8 cellular contexts compared by ENCODE assay signal in genomic region chr5:142769793-142770649, GRCh38. TPM values are rescaled to one million over a fixed set of nuclear protein-coding genes. Genes with fewer than 3 reads are reported as not detected.
DNase-seq lines count a peak whose midpoint lies in the region; ATAC-seq, FAIRE-seq and TF ChIP-seq lines count a peak whose summit lies in the region.

A gene with protein sequence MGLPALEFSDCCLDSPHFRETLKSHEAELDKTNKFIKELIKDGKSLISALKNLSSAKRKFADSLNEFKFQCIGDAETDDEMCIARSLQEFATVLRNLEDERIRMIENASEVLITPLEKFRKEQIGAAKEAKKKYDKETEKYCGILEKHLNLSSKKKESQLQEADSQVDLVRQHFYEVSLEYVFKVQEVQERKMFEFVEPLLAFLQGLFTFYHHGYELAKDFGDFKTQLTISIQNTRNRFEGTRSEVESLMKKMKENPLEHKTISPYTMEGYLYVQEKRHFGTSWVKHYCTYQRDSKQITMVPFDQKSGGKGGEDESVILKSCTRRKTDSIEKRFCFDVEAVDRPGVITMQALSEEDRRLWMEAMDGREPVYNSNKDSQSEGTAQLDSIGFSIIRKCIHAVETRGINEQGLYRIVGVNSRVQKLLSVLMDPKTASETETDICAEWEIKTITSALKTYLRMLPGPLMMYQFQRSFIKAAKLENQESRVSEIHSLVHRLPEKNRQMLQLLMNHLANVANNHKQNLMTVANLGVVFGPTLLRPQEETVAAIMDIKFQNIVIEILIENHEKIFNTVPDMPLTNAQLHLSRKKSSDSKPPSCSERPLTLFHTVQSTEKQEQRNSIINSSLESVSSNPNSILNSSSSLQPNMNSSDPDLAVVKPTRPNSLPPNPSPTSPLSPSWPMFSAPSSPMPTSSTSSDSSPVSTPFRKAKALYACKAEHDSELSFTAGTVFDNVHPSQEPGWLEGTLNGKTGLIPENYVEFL (plus strand): TSS chr5:142770377. CDS start chr5:142770762, 385 bp downstream.

- no peaks in the 10 kb centered on the region for H4K20me1 ChIP-seq in HepG2 (ENCODE audit: insufficient read depth, low read length)

- peak within 1 kb of the TSS; percentile 75 for H3K4me3 ChIP-seq in CD4-positive, CD25-positive, alpha-beta regulatory T cell (ENCODE audit: low read depth, low read length)
- peak within 1 kb of the TSS; percentile 87 to 94 (median 94) for H3K4me3 ChIP-seq in HepG2 (replicated peaks in 1 of 3; ENCODE audit: insufficient read depth in 1 of 3, low read depth in 2 of 3, low read length in 3 of 3)

- peak within 1 kb of the TSS; percentile 91 for H3K4me2 ChIP-seq in HepG2 (ENCODE audit: low read depth, low read length)

- TF ChIP-seq EP300 in HepG2 (IDR thresholded peaks at IDR 0.05; ENCODE audit: low read depth in 2 of 2, low read length in 2 of 2) (no peak), HepG2 (CRISPR knock-in tag; IDR thresholded peaks at IDR 0.05; ENCODE audit: borderline replicate concordance) (no peak)

- BruUV-seq in HepG2 (replicated peaks; lab: Mats Ljungman, UMichigan): no TSS peak

- no peaks in the 10 kb centered on the region for H3K27me3 ChIP-seq in CD4-positive, CD25-positive, alpha-beta regulatory T cell (ENCODE audit: control insufficient read depth, insufficient read depth, low read length)
- peaks cover 0 to 10% of the 10 kb centered on the region in 2 experiments; a peak in 3 of 5 replicates for H3K27me3 ChIP-seq in HepG2 (ENCODE audit: control insufficient read depth in 1 of 2, insufficient read depth in 2 of 2, low read length in 2 of 2)

- no peaks in the 10 kb centered on the region for H3K9me3 Mint-ChIP-seq in CD4-positive, CD25-positive, alpha-beta regulatory T cell

- H3K9ac ChIP-seq in HepG2 (ENCODE audit: insufficient read depth, low read depth, low read length): peak within 1 kb of the TSS; percentile 74

- H3K4me3 Mint-ChIP-seq in CD4-positive, CD25-positive, alpha-beta regulatory T cell: peak within 1 kb of the TSS; percentile 94 to 100 (median 97)

- H3K36me3 ChIP-seq in CD4-positive, CD25-positive, alpha-beta regulatory T cell (ENCODE audit: control insufficient read depth, insufficient read depth, low read length): no peaks in the 10 kb centered on the region
- no peaks in the 10 kb centered on the region for H3K36me3 ChIP-seq in HepG2 (replicated peaks in 1 of 2; ENCODE audit: control insufficient read depth in 1 of 2, insufficient read depth in 2 of 2, low read length in 2 of 2)

- ATAC-seq in CD4-positive, CD25-positive, alpha-beta regulatory T cell (ENCODE audit: low read depth in 2 of 2): peak; percentile 95 to 97
- ATAC-seq in GM19372 (IDR thresholded peaks at IDR 0.05; ENCODE audit: low read depth, unreplicated experiment) (peak; percentile 97), HG03558 (IDR thresholded peaks at IDR 0.05; ENCODE audit: extremely low read depth, unreplicated experiment) (peak; percentile 93), HepG2 (peak; percentile 96)

- H3K36me3 Mint-ChIP-seq in CD4-positive, CD25-positive, alpha-beta regulatory T cell: no peaks in the 10 kb centered on the region

- H3K27ac Mint-ChIP-seq in CD4-positive, CD25-positive, alpha-beta regulatory T cell: peak within 1 kb of the TSS; percentile 89 to 96 (median 94)

- peaks cover 0 to 35% (median 13%) of the 10 kb centered on the region in 4 donors for H3K4me1 Mint-ChIP-seq in CD4-positive, CD25-positive, alpha-beta regulatory T cell

- peak; percentile 72 for TF ChIP-seq CTCF in HepG2 (CRISPR knock-in tag; IDR thresholded peaks at IDR 0.05)

- peak; percentile 47 for FAIRE-seq in HepG2 (lab: Jason Lieb, UNC)

- TF ChIP-seq RAD21 in HepG2 (CRISPR knock-in tag; IDR thresholded peaks at IDR 0.05): peak; percentile 79

- intact Hi-C loops in HepG2 (cut with micrococcal nuclease; ENCODE audit: unreplicated experiment): loop anchor here (1.0 to 2.0 kb wide), 5 partner anchors 53 to 110 kb away; no protein-coding TSS in a partner anchor

- H3K79me2 ChIP-seq in HepG2 (ENCODE audit: insufficient read depth, low read length): peaks cover 35% of the 10 kb centered on the region

- peak within 1 kb of the TSS; percentile 71 for H2AFZ ChIP-seq in HepG2 (ENCODE audit: low read length)

- POLR2A ChIA-PET in HepG2 (lab: Yijun Ruan, JAX): interaction anchor here (0.6 to 2.6 kb wide), 7 partner anchors 10 to 105 kb away, joined by 3 to 13 read pairs (median 9); no protein-coding TSS in a partner anchor

- H3K27ac ChIP-seq in CD4-positive, CD25-positive, alpha-beta regulatory T cell (ENCODE audit: insufficient read depth, low read length, poor library complexity, severe bottlenecking): peak within 1 kb of the TSS; percentile 69
- peak within 1 kb of the TSS; percentile 62 for H3K27ac ChIP-seq in HepG2 (ENCODE audit: extremely low read length, insufficient read depth, low read length)

- peaks cover 11% of the 10 kb centered on the region for H3K27me3 Mint-ChIP-seq in CD4-positive, CD25-positive, alpha-beta regulatory T cell

- in situ Hi-C loops in HepG2 (cut with HindIII; ENCODE audit: extremely low pct_ligation_motif_present, low pct_unique_long_range_greater_than_20kb): loop anchor here (5.0 kb wide), 1 partner anchor 102 kb away; no protein-coding TSS in a partner anchor

- DNase-seq in CD4-positive, CD25-positive, alpha-beta regulatory T cell: peak; percentile 90 to 97 (median 91)
- DNase-seq in NCI-H748 (lab: John Stamatoyannopoulos, UW; ENCODE audit: unreplicated experiment) (peak; percentile 97), dermis blood vessel endothelial cell (peak; percentile 98), HepG2 (ENCODE audit: low spot score) (peak; percentile 93)
- DNase-seq in activated CD4-positive, alpha-beta T cell treated with anti-CD3 and anti-CD28 coated beads, Interleukin-2, amount 50 U/mL, for 4 hours: peak; percentile 88 to 90
- DNase-seq in stimulated activated CD4-positive, alpha-beta T cell treated with anti-CD3 and anti-CD28 coated beads, Interleukin-4, amount 100 ng/mL, for 1 hour: peak; percentile 91

- WGBS in HepG2 (ENCODE audit: low lambda C conversion rate): under 1% methylated on average over 21 of the region's 87 CpGs

- TF ChIP-seq POLR2A in HepG2 (IDR thresholded peaks at IDR 0.05; ENCODE audit: insufficient read depth in 1 of 2, low read depth in 2 of 2, low read length in 2 of 2): peak; percentile 81 to 92

- CTCF ChIA-PET in HepG2 (lab: Yijun Ruan, JAX; ENCODE audit: low intra/inter-chr PET ratio, low total read pairs): interaction anchor here (1.5 to 2.6 kb wide), 3 partner anchors 97 to 111 kb away, joined by 4 to 19 read pairs (median 5); no protein-coding TSS in a partner anchor

- H3K9me3 ChIP-seq in CD4-positive, CD25-positive, alpha-beta regulatory T cell (ENCODE audit: control insufficient read depth in 2 of 2, low read length in 2 of 2): no peaks in the 10 kb centered on the region
- no peaks in the 10 kb centered on the region for H3K9me3 ChIP-seq in HepG2 (ENCODE audit: low read length)

- H3K4me1 ChIP-seq in CD4-positive, CD25-positive, alpha-beta regulatory T cell (ENCODE audit: control insufficient read depth, insufficient read depth, low read length, poor library complexity, severe bottlenecking): peaks cover 28% of the 10 kb centered on the region
- H3K4me1 ChIP-seq in HepG2 (ENCODE audit: insufficient read depth, low read length): peaks cover 44% of the 10 kb centered on the region

TF ChIP-seq in HepG2, 621 proteins besides CTCF, POLR2A, EP300 and RAD21 (continues in another document):
- TF ChIP-seq ATF2 (CRISPR knock-in tag; IDR thresholded peaks at IDR 0.05): peak; percentile 98

RNA-seq across cellular contexts. Expression of the gene that starts here (rescaled TPM):
- total RNA-seq in CD4-positive, CD25-positive, alpha-beta regulatory T cell: 40.5 TPM
- polyA plus RNA-seq in CD4-positive, CD25-positive, alpha-beta regulatory T cell: 1 to 10 TPM; 2.8 to 6.1 (median 4.7) TPM
- total RNA-seq in dermis blood vessel endothelial cell: 49.9 and 51.7 TPM in 2 replicates
- total RNA-seq in HepG2 (2016; rRNA removed; fragmentation: Illumina TruSeq; extraction: Trizol): 11.9 and 18.2 TPM in 2 replicates
- 19.7 and 23.1 TPM in 2 replicates for total RNA-seq in HepG2 (2016; cell fraction: cytosol; rRNA removed; fragmentation: Illumina TruSeq; extraction: Trizol; ENCODE audit: low read depth)
- total RNA-seq in HepG2 (2016; cell fraction: insoluble cytoplasmic fraction; rRNA removed; fragmentation: Illumina TruSeq; extraction: Trizol): 13.7 and 16.7 TPM in 2 replicates
- 6.8 and 8.5 TPM in 2 replicates for total RNA-seq in HepG2 (2016; cell fraction: membrane; rRNA removed; fragmentation: Illumina TruSeq; extraction: Trizol)
- total RNA-seq in HepG2 (2016; cell fraction: nucleus; rRNA removed; fragmentation: Illumina TruSeq; extraction: Trizol): 81.5 and 87.1 TPM in 2 replicates
- polyA plus RNA-seq in HepG2 (2011; rRNA removed): 9.1 and 9.6 TPM in 2 replicates
- 2.5 and 2.7 TPM in 2 replicates for polyA plus RNA-seq in HepG2 (2011; cell fraction: cytosol; rRNA removed)
- 27.9 and 47.7 TPM in 2 replicates for polyA plus RNA-seq in HepG2 (2011; cell fraction: nucleus; rRNA removed)
- polyA plus RNA-seq in HepG2 (2012): 8.8 and 10.3 TPM in 2 replicates
- 0.63 and 0.71 TPM in 2 replicates for polyA plus RNA-seq in HepG2 (2016; cell fraction: cytosol; fragmentation: Illumina TruSeq; extraction: Trizol; ENCODE audit: low read depth)
- polyA plus RNA-seq in HepG2 (2016; cell fraction: insoluble cytoplasmic fraction; fragmentation: Illumina TruSeq; extraction: Trizol; ENCODE audit: low read depth): 8.9 and 9.9 TPM in 2 replicates
- polyA plus RNA-seq in HepG2 (2016; cell fraction: membrane; fragmentation: Illumina TruSeq; extraction: Trizol; ENCODE audit: low read depth): 1.4 and 1.7 TPM in 2 replicates
- 34.1 and 38.4 TPM in 2 replicates for polyA plus RNA-seq in HepG2 (2016; cell fraction: nucleus; fragmentation: Illumina TruSeq; extraction: Trizol; ENCODE audit: insufficient read depth, low read depth)
- polyA minus RNA-seq in HepG2 (2011; rRNA and poly(A)+ RNA removed; ENCODE audit: low replicate concordance): 7.2 and 23.4 TPM in 2 replicates
- polyA minus RNA-seq in HepG2 (2011; cell fraction: cytosol; rRNA and poly(A)+ RNA removed): 6.4 TPM in 2 replicates
- polyA minus RNA-seq in HepG2 (2011; cell fraction: nucleus; rRNA and poly(A)+ RNA removed): 87.8 and 98.5 TPM in 2 replicates

Comparison
In these comparisons a context has a peak if more than half of its experiments do, and no peak if none do; other contexts are left out.
1. Peak in every context shown above with its lines: DNase-seq, ATAC-seq, H3K4me3 ChIP-seq and H3K27ac ChIP-seq.